30 cellular contexts compared by ENCODE assay signal in the genomic region with DNA sequence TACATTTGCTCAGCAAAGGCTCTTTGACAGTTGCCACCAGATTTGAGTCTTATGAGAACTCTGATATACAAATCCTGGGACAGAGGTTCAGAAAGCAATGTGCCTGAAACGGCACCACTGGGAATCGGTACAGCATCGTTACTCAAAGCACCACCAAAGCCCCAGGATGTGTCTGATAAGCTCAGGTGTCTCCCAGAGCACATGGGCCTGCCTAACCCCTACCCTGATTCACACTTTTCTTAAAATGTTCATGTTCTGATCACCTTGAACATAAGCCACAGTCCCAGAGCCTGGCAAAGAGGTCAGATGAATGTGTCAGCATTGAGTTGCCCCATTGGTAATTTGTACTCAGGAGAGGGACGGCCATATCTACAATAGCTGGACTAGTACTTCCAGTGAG.
"Had no signal": no experiment of that assay in that cellular context is flagged by ENCODE, and none has a peak within 500 bp of the region (broad histone marks: within the 10 kb centered on the region; RNA-seq: fewer than 3 reads in every experiment).

No MANE protein-coding gene starts in this region.

- H3K36me3 ChIP-seq: adrenal gland, ascending aorta, brain microvascular endothelial cell, breast epithelium, cardiac muscle cell had no signal

- H3K9me3 ChIP-seq: adrenal gland, ascending aorta, body of pancreas had no signal

- H3K27ac ChIP-seq: adrenal gland, ascending aorta, body of pancreas, brain microvascular endothelial cell, breast epithelium, cardiac muscle cell had no signal

- H3K4me3 ChIP-seq: adrenal gland, ascending aorta, body of pancreas, breast epithelium, cardiac muscle cell had no signal

- H3K27me3 ChIP-seq: adrenal gland, ascending aorta, body of pancreas, brain microvascular endothelial cell, breast epithelium, cardiac muscle cell had no signal

- DNase-seq: activated effector memory CD4-positive, alpha-beta T cell treated with anti-CD3 and anti-CD28 coated beads, Interleukin-2, amount 50 U/mL, for 16 hours; activated effector memory CD4-positive, alpha-beta T cell treated with Interleukin-2 at 50 U/mL for 16 hours; activated gamma-delta T cell; activated gamma-delta T cell treated with Interleukin-2 at 50 U/mL for 16 hours; activated naive CD4-positive, alpha-beta T cell; activated naive CD4-positive, alpha-beta T cell treated with anti-CD3 and anti-CD28 coated beads for 36 hours; activated naive CD4-positive, alpha-beta T cell treated with anti-CD3 and anti-CD28 coated beads, Interleukin-2, amount 10 ng/mL, durations not matched to agents 7 days and 5 days; activated naive CD4-positive, alpha-beta T cell treated with anti-CD3 and anti-CD28 coated beads, Interleukin-2, amount 50 U/mL, for 16 hours; activated naive CD4-positive, alpha-beta T cell treated with Interleukin-2 at 50 U/mL for 16 hours; activated naive CD8-positive, alpha-beta T cell treated with anti-CD3 and anti-CD28 coated beads for 36 hours; activated naive CD8-positive, alpha-beta T cell treated with anti-CD3 and anti-CD28 coated beads, Interleukin-2, amount 10 ng/mL, durations not matched to agents 7 days and 5 days; activated naive CD8-positive, alpha-beta T cell treated with anti-CD3 and anti-CD28 coated beads, Interleukin-2, amount 50 U/mL, for 24 hours; activated T-cell treated with anti-CD3 and anti-CD28 coated beads, Interleukin-2, amount 50 U/mL, for 1 hour; activated T-cell treated with anti-CD3 and anti-CD28 coated beads, Interleukin-2, amount 50 U/mL, for 24 hours; activated T-cell treated with anti-CD3 and anti-CD28 coated beads, Interleukin-2, amount 50 U/mL, for 4 hours; activated T-cell treated with anti-CD3 and anti-CD28 coated beads, Interleukin-2, amount 50 U/mL, for 48 hours; activated T-cell treated with anti-CD3 and anti-CD28 coated beads, Interleukin-2, amount 50 U/mL, for 72 hours; adrenal gland; amniotic stem cell; amygdala; anterior cingulate cortex; aorta; body of pancreas; brain microvascular endothelial cell; caudate nucleus; central memory CD4-positive, alpha-beta T cell; cerebellar nuclear complex had no signal

- H3K4me1 ChIP-seq: adrenal gland, ascending aorta, body of pancreas, breast epithelium had no signal
